10 cellular contexts compared by ENCODE assay signal in genomic region chr7:94396044-94396443, GRCh38. TPM values are rescaled to one million over a fixed set of nuclear protein-coding genes. Genes with fewer than 3 reads are reported as not detected.
A peak's percentile ranks its signal among the peaks of the same experiment; 100 is the strongest.
DNase-seq lines count a peak whose midpoint lies in the region; ATAC-seq and TF ChIP-seq lines count a peak whose summit lies in the region.
"Had no signal": no experiment of that assay in that cellular context is flagged by ENCODE, and none has a peak within 500 bp of the region (broad histone marks: within the 10 kb centered on the region; RNA-seq: fewer than 3 reads in every experiment).

No MANE protein-coding gene starts in this region.

- H3K9me3 Mint-ChIP-seq in activated CD8-positive, alpha-beta T cell treated with anti-CD3 and anti-CD28 coated beads, Interleukin-2, amount 10 ng/mL, durations not matched to agents 7 days and 5 days (ENCODE audit: insufficient read depth): no peaks in the 10 kb centered on the region
- H3K9me3 Mint-ChIP-seq in activated T-cell treated with anti-CD3 and anti-CD28 coated beads, Interleukin-2, amount 50 U/mL, for 24 hours: no peaks in the 10 kb centered on the region

- H3K27ac Mint-ChIP-seq in activated CD8-positive, alpha-beta T cell treated with anti-CD3 and anti-CD28 coated beads, Interleukin-2, amount 10 ng/mL, durations not matched to agents 7 days and 5 days: no peak overlapping the region
- no peak overlapping the region for H3K27ac Mint-ChIP-seq in activated T-cell treated with anti-CD3 and anti-CD28 coated beads, Interleukin-2, amount 50 U/mL, for 24 hours

- ATAC-seq in right lobe of liver (no peak), HG03432 (IDR thresholded peaks at IDR 0.05; ENCODE audit: unreplicated experiment) (no peak), esophagus mucosa (no peak)
- ATAC-seq in activated CD8-positive, alpha-beta T cell treated with anti-CD3 and anti-CD28 coated beads, Interleukin-2, amount 10 ng/mL, durations not matched to agents 7 days and 5 days: no peak

- H3K27me3 ChIP-seq in right lobe of liver: no peaks in the 10 kb centered on the region
- no peaks in the 10 kb centered on the region for H3K27me3 ChIP-seq in testis

- H3K27ac ChIP-seq in right lobe of liver: peak overlapping the region in 2 of 3 donors; percentile 41 to 49
- H3K27ac ChIP-seq in testis: peak overlapping the region; percentile 78 to 91

- H3K4me3 ChIP-seq in choroid plexus epithelial cell (ENCODE audit: low read depth, low read length) (peak overlapping the region; percentile 69), right lobe of liver (peak overlapping the region in 2 of 3 donors; percentile 26 to 31), testis (peak overlapping the region; percentile 73 to 74)

- CTCF ChIA-PET in activated CD8-positive, alpha-beta T cell treated with anti-CD3 and anti-CD28 coated beads, Interleukin-2, amount 10 ng/mL, durations not matched to agents 7 days and 5 days (lab: Charles Lee): interaction anchor here (1.1 to 1.6 kb wide), 7 partner anchors 106 to 958 kb away, joined by 3 to 8 read pairs (median 5); no protein-coding TSS in a partner anchor

- no peaks in the 10 kb centered on the region for H3K9me3 ChIP-seq in right lobe of liver
- H3K9me3 ChIP-seq in testis: no peaks in the 10 kb centered on the region

- H3K27me3 Mint-ChIP-seq in activated CD8-positive, alpha-beta T cell treated with anti-CD3 and anti-CD28 coated beads, Interleukin-2, amount 10 ng/mL, durations not matched to agents 7 days and 5 days (ENCODE audit: low read depth): peaks cover 10% of the 10 kb centered on the region
- H3K27me3 Mint-ChIP-seq in activated T-cell treated with anti-CD3 and anti-CD28 coated beads, Interleukin-2, amount 50 U/mL, for 24 hours: peaks cover 39% of the 10 kb centered on the region

- 69% methylated on average over 2 of the region's 4 CpGs for WGBS in right lobe of liver (ENCODE audit: insufficient coverage, low coverage, low lambda C conversion rate, missing lambda C conversion rate)
- 9 to 14% methylated on average over 4 of the region's 4 CpGs for WGBS in testis, 2 donors

- peaks cover 32% of the 10 kb centered on the region for H3K4me1 Mint-ChIP-seq in activated CD8-positive, alpha-beta T cell treated with anti-CD3 and anti-CD28 coated beads, Interleukin-2, amount 10 ng/mL, durations not matched to agents 7 days and 5 days (ENCODE audit: low read depth)
- H3K4me1 Mint-ChIP-seq in activated T-cell treated with anti-CD3 and anti-CD28 coated beads, Interleukin-2, amount 50 U/mL, for 24 hours (ENCODE audit: low read depth): peaks cover 24% of the 10 kb centered on the region

- TF ChIP-seq POLR2A in right lobe of liver (IDR thresholded peaks at IDR 0.05): no peak
- TF ChIP-seq POLR2A in testis (IDR thresholded peaks at IDR 0.05): no peak

- H3K4me1 ChIP-seq in right lobe of liver (no peaks in the 10 kb centered on the region), testis (peaks cover 29% of the 10 kb centered on the region)

- intact Hi-C loops in right lobe of liver (cut with DNase I) (no loop called here), testis (cut with DNase I; ENCODE audit: low total_unique reads) (loop anchor here (5.0 kb wide), 1 partner anchor 99 kb away; no protein-coding TSS in a partner anchor)

- no peaks in the 10 kb centered on the region for H3K36me3 Mint-ChIP-seq in activated CD8-positive, alpha-beta T cell treated with anti-CD3 and anti-CD28 coated beads, Interleukin-2, amount 10 ng/mL, durations not matched to agents 7 days and 5 days (ENCODE audit: low read depth)
- no peaks in the 10 kb centered on the region for H3K36me3 Mint-ChIP-seq in activated T-cell treated with anti-CD3 and anti-CD28 coated beads, Interleukin-2, amount 50 U/mL, for 24 hours (ENCODE audit: low read depth)
- H3K36me3 Mint-ChIP-seq: naive B cell had no signal

- TF ChIP-seq CTCF in choroid plexus epithelial cell (conservative IDR thresholded peaks at IDR 0.05; ENCODE audit: low read depth, low read length) (no peak), right lobe of liver (IDR thresholded peaks at IDR 0.05) (no peak), testis (IDR thresholded peaks at IDR 0.05) (peak in 1 of 3 experiments; percentile 1)

- H3K4me3 Mint-ChIP-seq in activated CD8-positive, alpha-beta T cell treated with anti-CD3 and anti-CD28 coated beads, Interleukin-2, amount 10 ng/mL, durations not matched to agents 7 days and 5 days: no peak overlapping the region
- H3K4me3 Mint-ChIP-seq in activated T-cell treated with anti-CD3 and anti-CD28 coated beads, Interleukin-2, amount 50 U/mL, for 24 hours: no peak overlapping the region

- POLR2A ChIA-PET in activated CD8-positive, alpha-beta T cell treated with anti-CD3 and anti-CD28 coated beads, Interleukin-2, amount 10 ng/mL, durations not matched to agents 7 days and 5 days (lab: Charles Lee): no interaction called here

- no peaks in the 10 kb centered on the region for H3K36me3 ChIP-seq in right lobe of liver
- H3K36me3 ChIP-seq in testis (ENCODE audit: low read depth, missing control alignments): no peaks in the 10 kb centered on the region

- DNase-seq in LHCN-M2 (ENCODE audit: low read depth) (peak; percentile 95), choroid plexus epithelial cell (ENCODE audit: low read depth) (peak; percentile 93), right lobe of liver (no peak), testis (peak; percentile 62)
- DNase-seq in activated CD8-positive, alpha-beta T cell treated with anti-CD3 and anti-CD28 coated beads, Interleukin-2, amount 10 ng/mL, durations not matched to agents 7 days and 5 days: no peak
- DNase-seq in activated T-cell treated with anti-CD3 and anti-CD28 coated beads, Interleukin-2, amount 50 U/mL, for 24 hours: no peak
- DNase-seq: stimulated activated naive CD4-positive, alpha-beta T cell had no signal

RNA-seq across cellular contexts. Expression of gene COL1A2, which starts 1.3 kb away (rescaled TPM):
- 808 and 986 TPM in 2 replicates for total RNA-seq in LHCN-M2 (2014; rRNA removed)
- polyA plus RNA-seq in LHCN-M2 (2012): 1,193 TPM
- 10 to 100 TPM in 5 of 6 experiments, 1 to 10 TPM in 1; 5.6 to 49.8 (median 18.4) TPM for total RNA-seq in right lobe of liver
- total RNA-seq in testis: 100 to 1,000 TPM; 465 to 866 TPM
- 979 TPM for polyA plus RNA-seq in testis (ENCODE audit: insufficient read depth, low read depth, low replicate concordance)
- under 1 TPM; 0.16 to 0.21 TPM for total RNA-seq in activated CD8-positive, alpha-beta T cell treated with anti-CD3 and anti-CD28 coated beads, Interleukin-2, amount 10 ng/mL, durations not matched to agents 7 days and 5 days
- total RNA-seq in esophagus mucosa: 21.9 TPM

Comparison
In these comparisons a context has a peak if more than half of its experiments do, and no peak if none do; other contexts are left out.
1. DNase-seq: peak in LHCN-M2 (single experiment), choroid plexus epithelial cell (single experiment) and testis (single experiment); none in right lobe of liver (0 of 3), activated CD8-positive, alpha-beta T cell treated with anti-CD3 and anti-CD28 coated beads, Interleukin-2, amount 10 ng/mL, durations not matched to agents 7 days and 5 days (single experiment) and activated T-cell treated with anti-CD3 and anti-CD28 coated beads, Interleukin-2, amount 50 U/mL, for 24 hours (single experiment).
2. RNA of gene COL1A2, which starts 1.3 kb away (total RNA-seq): 465 to 866 TPM in testis and 808 to 986 TPM in LHCN-M2; 21.9 TPM in esophagus mucosa (single experiment), 5.6 to 49.8 TPM in right lobe of liver and 0.16 to 0.21 TPM in activated CD8-positive, alpha-beta T cell treated with anti-CD3 and anti-CD28 coated beads, Interleukin-2, amount 10 ng/mL, durations not matched to agents 7 days and 5 days; every median in the first group is over 4 times any median in the second.
3. Peak in every context shown above with its lines, with median percentiles within 50 percentile points of each other: H3K4me3 ChIP-seq.